7 cellular contexts compared by ENCODE assay signal in the genomic region with DNA sequence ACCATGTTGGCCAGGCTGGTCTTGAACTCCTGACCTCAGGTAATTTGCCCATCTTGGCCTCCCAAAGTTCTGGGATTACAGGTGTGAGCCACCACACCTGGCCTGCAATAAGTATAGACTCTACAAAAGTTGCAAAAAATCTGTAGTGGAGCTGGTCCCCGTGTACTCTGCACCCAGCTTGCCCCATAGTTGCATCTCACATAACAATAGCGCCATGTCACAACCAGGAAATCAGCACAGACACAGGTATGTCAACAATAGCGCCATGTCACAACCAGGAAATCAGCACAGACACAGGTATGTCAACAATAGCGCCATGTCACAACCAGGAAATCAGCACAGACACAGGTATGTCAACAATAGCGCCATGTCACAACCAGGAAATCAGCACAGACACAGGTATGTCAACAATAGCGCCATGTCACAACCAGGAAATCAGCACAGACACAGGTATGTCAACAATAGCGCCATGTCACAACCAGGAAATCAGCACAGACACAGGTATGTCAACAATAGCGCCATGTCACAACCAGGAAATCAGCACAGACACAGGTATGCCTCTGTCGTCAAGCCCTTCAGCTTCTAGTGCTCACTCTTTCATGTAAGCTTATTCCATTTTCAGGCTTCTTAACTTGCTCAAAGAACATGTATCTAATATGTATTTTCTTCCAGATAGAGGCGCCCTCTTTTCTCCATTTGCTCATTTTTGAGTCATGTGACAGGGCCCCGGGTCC.
DNase-seq lines count a peak whose midpoint lies in the region; ATAC-seq and TF ChIP-seq lines count a peak whose summit lies in the region.
"Not testable (repeated sequence)": the region's sequence is repeated elsewhere in the genome, so short reads cannot be mapped to it uniquely, and the experiment has no call there.

No MANE protein-coding gene starts in this region.

- intact Hi-C loops in colonic mucosa (cut with DNase I); left colon (cut with DNase I, micrococcal nuclease); mucosa of descending colon (cut with DNase I, micrococcal nuclease); posterior vena cava (cut with DNase I): not testable (repeated sequence)

- ATAC-seq in left colon (peak; percentile 81), mucosa of descending colon (peak; percentile 81)

- not testable (repeated sequence) for H3K4me1 ChIP-seq in colonic mucosa
- peaks cover 10% of the 10 kb centered on the region for H3K4me1 ChIP-seq in mucosa of descending colon (ENCODE audit: low read depth)

- not testable (repeated sequence) for H3K36me3 ChIP-seq in colonic mucosa; mucosa of descending colon (ENCODE audit: low read depth)

- peak; percentile 16 for DNase-seq in HT-29 (ENCODE audit: low spot score)
- peak; percentile 32 for DNase-seq in colonic mucosa
- peak in 1 of 2 donors; percentile 16 for DNase-seq in left colon
- DNase-seq in mucosa of descending colon = peak in 2 of 3 donors; percentile 31 to 38
- peak; percentile 14 for DNase-seq in posterior vena cava (ENCODE audit: low spot score)

- H3K27ac ChIP-seq in C4-2B (peak overlapping the region; percentile 69), VCaP (peak overlapping the region; percentile 83), colonic mucosa (peak overlapping the region; percentile 60)

- H3K27me3 ChIP-seq in colonic mucosa = not testable (repeated sequence)

- not testable (repeated sequence) for H3K9me3 ChIP-seq in colonic mucosa, mucosa of descending colon

- not testable (repeated sequence) for H3K9ac ChIP-seq in colonic mucosa (ENCODE audit: low read depth in 2 of 2, low read length in 2 of 2)

- not testable (repeated sequence) for H3K4me3 ChIP-seq in colonic mucosa, mucosa of descending colon

- not testable (repeated sequence) for TF ChIP-seq CTCF in C4-2B (conservative IDR thresholded peaks at IDR 0.05); VCaP (conservative IDR thresholded peaks at IDR 0.05); colonic mucosa (IDR thresholded peaks at IDR 0.05); mucosa of descending colon (IDR thresholded peaks at IDR 0.05)
